8 cellular contexts compared by ENCODE assay signal in the genomic region with DNA sequence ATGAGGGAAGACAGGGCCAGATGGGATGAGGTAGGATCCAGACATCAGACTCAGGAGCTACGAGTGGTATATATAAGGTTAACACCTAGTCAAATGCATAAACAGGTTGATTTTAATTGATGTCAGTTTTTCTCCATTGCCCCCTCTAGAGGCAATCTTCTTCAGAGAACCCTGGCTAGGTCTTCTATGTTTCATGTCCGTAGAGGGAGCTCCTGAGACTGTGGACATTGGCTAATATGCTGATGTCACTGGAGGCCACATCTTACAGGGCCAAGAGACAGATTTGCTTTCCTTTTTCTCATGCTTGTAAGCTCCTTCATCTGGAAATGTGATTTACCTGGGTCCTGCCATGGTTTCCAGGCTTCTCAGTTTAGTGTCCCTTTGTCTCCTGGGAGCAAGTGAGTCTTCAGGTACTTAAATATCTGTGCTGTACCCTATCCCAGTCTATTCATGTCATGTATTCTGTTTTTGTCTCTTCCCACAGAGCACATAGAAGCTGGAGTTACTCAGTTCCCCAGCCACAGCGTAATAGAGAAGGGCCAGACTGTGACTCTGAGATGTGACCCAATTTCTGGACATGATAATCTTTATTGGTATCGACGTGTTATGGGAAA.
DNase-seq lines count a peak whose midpoint lies in the region; ATAC-seq and TF ChIP-seq lines count a peak whose summit lies in the region.

No MANE protein-coding gene starts in this region.

- no peaks in the 10 kb centered on the region for H3K9me3 Mint-ChIP-seq in activated CD4-positive, alpha-beta T cell treated with anti-CD3 and anti-CD28 coated beads, Interleukin-2, amount 10 ng/mL, durations not matched to agents 7 days and 5 days

- H3K27me3 Mint-ChIP-seq in activated CD4-positive, alpha-beta T cell treated with anti-CD3 and anti-CD28 coated beads, Interleukin-2, amount 10 ng/mL, durations not matched to agents 7 days and 5 days = no peaks in the 10 kb centered on the region

- POLR2A ChIA-PET in activated CD4-positive, alpha-beta T cell treated with anti-CD3 and anti-CD28 coated beads, Interleukin-2, amount 10 ng/mL, durations not matched to agents 7 days and 5 days (lab: Charles Lee) = no interaction called here

- no peaks in the 10 kb centered on the region for H3K36me3 Mint-ChIP-seq in activated CD4-positive, alpha-beta T cell treated with anti-CD3 and anti-CD28 coated beads, Interleukin-2, amount 10 ng/mL, durations not matched to agents 7 days and 5 days (ENCODE audit: low read depth)

- H3K4me1 Mint-ChIP-seq in activated CD4-positive, alpha-beta T cell treated with anti-CD3 and anti-CD28 coated beads, Interleukin-2, amount 10 ng/mL, durations not matched to agents 7 days and 5 days = peaks cover 10% of the 10 kb centered on the region

- no peak overlapping the region for H3K4me3 ChIP-seq in fibroblast of mammary gland (ENCODE audit: control insufficient read depth, low read depth, low read length)

- H3K4me3 Mint-ChIP-seq in activated CD4-positive, alpha-beta T cell treated with anti-CD3 and anti-CD28 coated beads, Interleukin-2, amount 10 ng/mL, durations not matched to agents 7 days and 5 days = peak overlapping the region; percentile 52

- no peak overlapping the region for H3K27ac Mint-ChIP-seq in activated CD4-positive, alpha-beta T cell treated with anti-CD3 and anti-CD28 coated beads, Interleukin-2, amount 10 ng/mL, durations not matched to agents 7 days and 5 days

- CTCF ChIA-PET in activated CD4-positive, alpha-beta T cell treated with anti-CD3 and anti-CD28 coated beads, Interleukin-2, amount 10 ng/mL, durations not matched to agents 7 days and 5 days (lab: Charles Lee) = interaction anchor here (0.6 to 1.7 kb wide), 10 partner anchors 9 to 109 kb away, joined by 3 to 8 read pairs (median 5); no protein-coding TSS in a partner anchor

- peak; percentile 35 for DNase-seq in activated CD4-positive, alpha-beta T cell treated with anti-CD3 and anti-CD28 coated beads, Interleukin-2, amount 10 ng/mL, durations not matched to agents 7 days and 5 days
- no peak for DNase-seq in activated CD4-positive, alpha-beta T cell treated with anti-CD3 and anti-CD28 coated beads, Interleukin-2, amount 50 U/mL, for 48 hours
- DNase-seq in RPMI7951 (ENCODE audit: low read depth) = peak; percentile 82
- peak; percentile 87 for DNase-seq in fibroblast of mammary gland (ENCODE audit: low read depth)
- peak; percentile 44 for DNase-seq in pons (ENCODE audit: low spot score)
- no peak for DNase-seq in UCSD-AML1 (lab: John Stamatoyannopoulos, UW; ENCODE audit: unreplicated experiment)

- peak; percentile 96 for TF ChIP-seq CTCF in fibroblast of mammary gland (conservative IDR thresholded peaks at IDR 0.05; ENCODE audit: control insufficient read depth, insufficient read depth, low read depth, low read length)

- ATAC-seq in GM19463 (IDR thresholded peaks at IDR 0.05; ENCODE audit: unreplicated experiment) (peak; percentile 62), HG03354 (IDR thresholded peaks at IDR 0.05; ENCODE audit: poor library complexity, severe bottlenecking, unreplicated experiment) (peak; percentile 82)

Comparison
In these comparisons a context has a peak if more than half of its experiments do, and no peak if none do; other contexts are left out.
1. DNase-seq: peak in activated CD4-positive, alpha-beta T cell treated with anti-CD3 and anti-CD28 coated beads, Interleukin-2, amount 10 ng/mL, durations not matched to agents 7 days and 5 days (single experiment), RPMI7951 (single experiment), fibroblast of mammary gland (single experiment) and pons (single experiment); none in activated CD4-positive, alpha-beta T cell treated with anti-CD3 and anti-CD28 coated beads, Interleukin-2, amount 50 U/mL, for 48 hours (0 of 2) and UCSD-AML1 (single experiment).